15 cellular contexts compared by ENCODE assay signal in the genomic region with DNA sequence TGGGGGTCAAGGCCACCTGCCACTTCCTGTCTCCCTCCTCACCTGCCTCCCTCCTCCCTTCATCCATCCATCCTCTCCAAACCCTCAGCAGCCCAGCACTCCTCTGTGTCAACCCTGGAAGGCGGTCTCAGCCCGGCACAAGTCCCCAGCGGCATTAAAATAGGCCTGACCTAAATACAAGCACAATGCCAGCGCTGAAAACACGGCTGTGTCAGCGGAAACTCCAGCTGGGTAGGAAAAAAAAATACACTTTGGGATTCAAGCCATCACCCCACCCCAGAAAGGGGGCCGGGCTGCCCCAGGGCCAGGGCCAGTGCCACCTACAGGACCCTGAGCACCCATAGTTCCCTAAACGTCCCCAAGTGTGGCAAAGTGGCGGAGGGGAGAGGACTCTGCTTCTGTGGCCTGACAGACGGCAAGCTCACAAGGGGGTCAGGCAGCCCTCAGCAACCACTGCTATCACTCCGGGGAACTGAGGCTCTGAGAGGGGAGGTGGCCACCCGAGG. TPM values are rescaled to one million over a fixed set of nuclear protein-coding genes. Genes with fewer than 3 reads are reported as not detected.
DNase-seq lines count a peak whose midpoint lies in the region; ATAC-seq, FAIRE-seq and TF ChIP-seq lines count a peak whose summit lies in the region.
"Had no signal": no experiment of that assay in that cellular context is flagged by ENCODE, and none has a peak within 500 bp of the region (broad histone marks: within the 10 kb centered on the region; RNA-seq: fewer than 3 reads in every experiment).

No MANE protein-coding gene starts in this region.

- H3K27ac ChIP-seq in A549 (peak overlapping the region; percentile 33 to 80; a peak in 5 of 6 replicates), IMR-90 (ENCODE audit: insufficient read depth, low read length) (no peak overlapping the region), neuronal stem cell (replicated peaks; ENCODE audit: low read length) (no peak overlapping the region)
- H3K27ac ChIP-seq: upper lobe of left lung had no signal

- no peak for TF ChIP-seq RAD21 in A549 (conservative IDR thresholded peaks at IDR 0.05 in 1 of 2, IDR thresholded peaks at IDR 0.05 in 1 of 2)
- no peak for TF ChIP-seq RAD21 in IMR-90 (IDR thresholded peaks at IDR 0.05; ENCODE audit: low read length)

- H3K18ac ChIP-seq in IMR-90 (ENCODE audit: low read depth, low read length) = no peak overlapping the region
- H3K18ac ChIP-seq in neuronal stem cell (ENCODE audit: low read length) = peak overlapping the region; percentile 76

- H2AK5ac ChIP-seq in IMR-90 (ENCODE audit: low read depth, low read length) = peak overlapping the region; percentile 51; the same call in 1 of the 2 replicates
- H2AK5ac ChIP-seq in neuronal stem cell (ENCODE audit: low read depth, low read length) = peak overlapping the region; percentile 61

- FAIRE-seq in A549 (lab: Jason Lieb, UNC) = no peak
- FAIRE-seq: K562 had no signal

- H3K27me3 ChIP-seq in IMR-90 (ENCODE audit: control insufficient read depth, insufficient read depth, low read length) = no peaks in the 10 kb centered on the region; the same call in 1 of the 2 replicates
- peaks cover 0 to 3% (median 0%) of the 10 kb centered on the region in 3 experiments for H3K27me3 ChIP-seq in neuronal stem cell (ENCODE audit: control insufficient read depth in 3 of 3, insufficient read depth in 3 of 3, low read depth in 1 of 3, low read length in 3 of 3)
- H3K27me3 ChIP-seq: upper lobe of left lung had no signal

- POLR2A ChIA-PET in A549 (lab: Yijun Ruan, JAX) (no interaction called here), IMR-90 (lab: Charles Lee; ENCODE audit: unreplicated experiment) (no interaction called here)

- no peak for TF ChIP-seq POLR2A in A549 (IDR thresholded peaks at IDR 0.05; ENCODE audit: low read length)
- TF ChIP-seq POLR2A in IMR-90 (IDR thresholded peaks at IDR 0.05; ENCODE audit: low read depth, low read length) = no peak

- H2AK9ac ChIP-seq in IMR-90 (replicated peaks; ENCODE audit: low read depth, low read length, poor library complexity) = no peak overlapping the region

- no peak overlapping the region for H4K5ac ChIP-seq in IMR-90 (ENCODE audit: low read depth, low read length)

- dilution Hi-C loops in IMR-90 (cut with HindIII; ENCODE audit: low sequenced_read_pairs, unreplicated experiment) = no loop called here

- TF ChIP-seq CTCF in A549 (IDR thresholded peaks at IDR 0.05) = no peak
- TF ChIP-seq CTCF in IMR-90 (conservative IDR thresholded peaks at IDR 0.05; ENCODE audit: low read depth, low read length) = no peak
- TF ChIP-seq CTCF in glutamatergic neuron (IDR thresholded peaks at IDR 0.05; ENCODE audit: partially characterized antibody, unreplicated experiment) = no peak

- H2BK15ac ChIP-seq in IMR-90 (ENCODE audit: low read depth, low read length) = no peak overlapping the region
- no peak overlapping the region for H2BK15ac ChIP-seq in neuronal stem cell (ENCODE audit: low read length)

- WGBS in A549 (ENCODE audit: missing lambda C conversion rate) = 68% methylated on average over 11 of the region's 12 CpGs
- 77% methylated on average over 5 of the region's 12 CpGs; no CpG with 5 or more reads in 1 of the 2 experiments for WGBS in IMR-90 (ENCODE audit: extremely low coverage in 2 of 2, insufficient read length in 1 of 2), 2 experiments
- WGBS in neuronal stem cell (ENCODE audit: extremely low coverage in 2 of 2, insufficient read length in 2 of 2, insufficient replicate concordance in 1 of 2), 2 donors = no CpG with 5 or more reads among the region's 12 CpGs

- H3K4me3 Mint-ChIP-seq in glutamatergic neuron (ENCODE audit: unreplicated experiment) = no peak overlapping the region

- no peaks in the 10 kb centered on the region for H4K20me1 ChIP-seq in IMR-90 (ENCODE audit: insufficient read depth, low read length)

- H2AFZ ChIP-seq in IMR-90 (replicated peaks; ENCODE audit: low read length, poor library complexity) = peak overlapping the region; percentile 58
- peak overlapping the region; percentile 93 for H2AFZ ChIP-seq in neuronal stem cell (ENCODE audit: low read length)

- ATAC-seq in A549 = no peak
- no peak for ATAC-seq in IMR-90 (ENCODE audit: low read depth)
- ATAC-seq: K562 had no signal

- no peaks in the 10 kb centered on the region for H3K9me3 ChIP-seq in A549
- H3K9me3 ChIP-seq in IMR-90 (ENCODE audit: control insufficient read depth, insufficient read depth, low read length) = no peaks in the 10 kb centered on the region
- peaks cover 0 to 1% of the 10 kb centered on the region in 2 donors for H3K9me3 ChIP-seq in neuronal stem cell (replicated peaks in 1 of 2; ENCODE audit: control insufficient read depth in 2 of 2, insufficient read depth in 1 of 2, low read depth in 1 of 2, low read length in 2 of 2)
- H3K9me3 ChIP-seq: upper lobe of left lung had no signal

- H2BK20ac ChIP-seq in IMR-90 (ENCODE audit: low read depth, low read length) = no peak overlapping the region

- in situ Hi-C loops in IMR-90 (cut with MboI; ENCODE audit: low sequenced_read_pairs) = no loop called here

- intact Hi-C loops in IMR-90 (cut with micrococcal nuclease) = no loop called here

- H3K9me3 Mint-ChIP-seq in glutamatergic neuron (ENCODE audit: unreplicated experiment) = no peaks in the 10 kb centered on the region

- DNase-seq in A549 (ENCODE audit: low read depth in 1 of 2, low spot score in 1 of 2) = no peak
- no peak for DNase-seq in IMR-90
- no peak for DNase-seq in glutamatergic neuron
- no peak for DNase-seq in neuronal stem cell (ENCODE audit: low spot score)
- DNase-seq in stimulated activated CD4-positive, alpha-beta T cell treated with anti-CD3 and anti-CD28 coated beads, Interleukin-2, amount 100 ng/mL, for 24 hours = no peak
- DNase-seq in H4 (ENCODE audit: low spot score) = no peak
- no peak for DNase-seq in NCI-H2196 treated with DMSO at 0.1 percent for 48 hours (lab: John Stamatoyannopoulos, UW; ENCODE audit: unreplicated experiment)
- no peak for DNase-seq in GOT3 (lab: John Stamatoyannopoulos, UW)
- DNase-seq: activated gamma-delta T cell treated with Interleukin-2 at 50 U/mL for 16 hours; DMS79; NCI-H1417 treated with DMSO at 0.1 percent for 48 hours; occipital lobe; stimulated activated CD4-positive, alpha-beta T cell treated with anti-CD3 and anti-CD28 coated beads, Interleukin-15, amount 100 ng/mL, for 24 hours; upper lobe of left lung had no signal

- H4K91ac ChIP-seq in IMR-90 (ENCODE audit: insufficient read depth, low read depth, low read length) (no peak overlapping the region), neuronal stem cell (ENCODE audit: low read depth, low read length, poor library complexity) (no peak overlapping the region)

- H4K8ac ChIP-seq in IMR-90 (ENCODE audit: low read depth in 2 of 2, low read length in 2 of 2) (no peak overlapping the region), neuronal stem cell (ENCODE audit: low read depth, low read length) (peak overlapping the region; percentile 29)

- no peak for TF ChIP-seq EP300 in A549 (IDR thresholded peaks at IDR 0.05)

- CTCF ChIA-PET in A549 (lab: Yijun Ruan, JAX) = interaction anchor here (0.9 to 6.8 kb wide), 3 partner anchors 14 to 21 kb away, joined by 3 to 49 read pairs (median 5); no protein-coding TSS in a partner anchor
- CTCF ChIA-PET in IMR-90 (lab: Yijun Ruan, JAX) = interaction anchor here (0.6 kb wide), 1 partner anchor 18 kb away, joined by 3 read pairs; no protein-coding TSS in a partner anchor

- H2BK12ac ChIP-seq in neuronal stem cell (ENCODE audit: low read length) = no peak overlapping the region

- H3K4me2 ChIP-seq in A549 (no peak overlapping the region), IMR-90 (ENCODE audit: low read depth, low read length) (no peak overlapping the region), neuronal stem cell (ENCODE audit: insufficient read depth, low read length, poor library complexity, severe bottlenecking) (no peak overlapping the region)

- H2BK120ac ChIP-seq in IMR-90 (ENCODE audit: low read depth, low read length) (peak overlapping the region; percentile 8; the same call in 1 of the 2 replicates), neuronal stem cell (ENCODE audit: low read depth, low read length) (no peak overlapping the region)

- peak overlapping the region; percentile 33 for H3K27ac Mint-ChIP-seq in glutamatergic neuron (ENCODE audit: unreplicated experiment)

- no peaks in the 10 kb centered on the region for H3K36me3 Mint-ChIP-seq in glutamatergic neuron (ENCODE audit: unreplicated experiment)

- H3K56ac ChIP-seq in IMR-90 (ENCODE audit: extremely low read depth, insufficient read depth, low read length) = no peak overlapping the region

- H3K14ac ChIP-seq in IMR-90 (replicated peaks; ENCODE audit: low read depth, low read length) = no peak overlapping the region; the same call in 1 of the 2 replicates
- H3K14ac ChIP-seq in neuronal stem cell (ENCODE audit: low read length) = peak overlapping the region; percentile 2

- peaks cover 27% of the 10 kb centered on the region for H3K4me1 ChIP-seq in A549
- peaks cover 8% of the 10 kb centered on the region for H3K4me1 ChIP-seq in IMR-90 (ENCODE audit: control insufficient read depth, insufficient read depth, low read length)
- peaks cover 3 to 18% of the 10 kb centered on the region in 2 donors for H3K4me1 ChIP-seq in neuronal stem cell (ENCODE audit: control insufficient read depth in 2 of 2, insufficient read depth in 1 of 2, low read depth in 1 of 2, low read length in 2 of 2)

- H3K79me1 ChIP-seq in IMR-90 (ENCODE audit: low read depth in 1 of 2, low read length in 2 of 2) (no peaks in the 10 kb centered on the region), neuronal stem cell (ENCODE audit: low read depth, low read length) (no peaks in the 10 kb centered on the region)

- H3K4me1 Mint-ChIP-seq in glutamatergic neuron (ENCODE audit: low read depth, unreplicated experiment) = no peaks in the 10 kb centered on the region

- H2BK5ac ChIP-seq in IMR-90 (ENCODE audit: low read depth, low read length, poor library complexity, severe bottlenecking) (no peak overlapping the region), neuronal stem cell (ENCODE audit: low read length) (no peak overlapping the region)

- no peak overlapping the region for H3K4me3 ChIP-seq in A549
- H3K4me3 ChIP-seq in IMR-90 (ENCODE audit: insufficient read depth, low read depth, low read length) = no peak overlapping the region
- no peak overlapping the region for H3K4me3 ChIP-seq in neuronal stem cell (ENCODE audit: low read length in 2 of 2)
- H3K4me3 ChIP-seq: K562, upper lobe of left lung had no signal

- H3K36me3 ChIP-seq in IMR-90 (ENCODE audit: control insufficient read depth, insufficient read depth, low read length) (no peaks in the 10 kb centered on the region), neuronal stem cell (replicated peaks in 1 of 2; ENCODE audit: control insufficient read depth in 2 of 2, insufficient read depth in 2 of 2, low read length in 2 of 2) (no peaks in the 10 kb centered on the region)
- H3K36me3 ChIP-seq: upper lobe of left lung had no signal

- H3K4ac ChIP-seq in IMR-90 (ENCODE audit: low read depth, low read length) (no peak overlapping the region), neuronal stem cell (ENCODE audit: low read length) (no peak overlapping the region)

- H3K23ac ChIP-seq in IMR-90 (ENCODE audit: low read depth, low read length) (no peak overlapping the region), neuronal stem cell (ENCODE audit: low read depth, low read length, poor library complexity) (peak overlapping the region; percentile 52)

- no TSS peak for BruUV-seq in IMR-90 (replicated peaks; lab: Mats Ljungman, UMichigan)

- no peaks in the 10 kb centered on the region for H3K27me3 Mint-ChIP-seq in glutamatergic neuron (ENCODE audit: unreplicated experiment)

- H3K9ac ChIP-seq in IMR-90 (ENCODE audit: low read depth, low read length) (no peak overlapping the region), neuronal stem cell (ENCODE audit: low read depth, low read length, poor library complexity) (peak overlapping the region; percentile 55)

- H3K9me1 ChIP-seq in IMR-90 (ENCODE audit: insufficient read depth, low read length) = no peaks in the 10 kb centered on the region

RNA-seq across cellular contexts. Expression of a gene that starts 22.7 kb away (rescaled TPM):
- 20.5 and 23.2 TPM in 2 replicates for polyA plus RNA-seq in A549 (2011; rRNA removed)
- 19.0 and 21.6 TPM in 2 replicates for polyA plus RNA-seq in A549 (2012; cell fraction: cytosol; rRNA removed)
- polyA plus RNA-seq in A549 (2012; cell fraction: nucleus; rRNA removed) = 21.1 and 26.9 TPM in 2 replicates
- 19.9 to 21.7 TPM (median 21.5 TPM) in 3 replicates for polyA plus RNA-seq in A549 (2017; fragmentation: RNase III; extraction: RNeasy Plus Mini Kit Qiagen cat#74134 plus additional on column Dnase treatment)
- 16.4 and 25.3 TPM in 2 replicates for polyA minus RNA-seq in A549 (2011; rRNA and poly(A)+ RNA removed)
- 4.1 and 5.0 TPM in 2 replicates for total RNA-seq in IMR-90 (2012; rRNA removed)
- polyA plus RNA-seq in IMR-90 (2012; rRNA removed) = 21.9 and 22.6 TPM in 2 replicates
- 19.6 and 26.0 TPM in 2 replicates for polyA plus RNA-seq in IMR-90 (2012; cell fraction: cytosol; rRNA removed)
- 27.5 and 33.3 TPM in 2 replicates for polyA plus RNA-seq in IMR-90 (2012; cell fraction: nucleus; rRNA removed; ENCODE audit: low replicate concordance)
- 59.4 TPM for total RNA-seq in glutamatergic neuron (ENCODE audit: unreplicated experiment)
- polyA plus RNA-seq in neuronal stem cell (2013, experiment 1 of 2) = 87.8 TPM
- 87.6 TPM for polyA plus RNA-seq in neuronal stem cell (2013, experiment 2 of 2)
- 5.9 and 13.0 TPM in 2 replicates for total RNA-seq in H4 (2014; rRNA removed; shearing (Covaris generic))

Comparison
In these comparisons a context has a peak if more than half of its experiments do, and no peak if none do; other contexts are left out.
1. H3K27ac ChIP-seq: peak in A549 (2 of 2); none in IMR-90 (single experiment) and neuronal stem cell (single experiment).